Comparison of ENCODE assay signal across 11 cellular contexts in genomic region chr14:99136047-99136400, GRCh38.
"Had no signal": no experiment of that assay in that cellular context is flagged by ENCODE, and none has a peak within 500 bp of the region (broad histone marks: within the 10 kb centered on the region; RNA-seq: fewer than 3 reads in every experiment).

No MANE protein-coding gene starts in this region.

- H3K9me3 ChIP-seq: esophagus squamous epithelium, ovary, thyroid gland had no signal

- H3K27me3 ChIP-seq: esophagus squamous epithelium, ovary, thyroid gland had no signal

- H3K4me3 Mint-ChIP-seq: activated T-helper 17 cell treated with anti-CD3 and anti-CD28 coated beads, Interleukin-2, amount 50 U/mL, for 72 hours; T-cell had no signal

- H3K9me3 Mint-ChIP-seq: activated T-helper 17 cell treated with anti-CD3 and anti-CD28 coated beads, Interleukin-2, amount 50 U/mL, for 72 hours; T-cell had no signal

- H3K36me3 ChIP-seq: esophagus squamous epithelium, ovary, thyroid gland had no signal

- DNase-seq: activated CD4-positive, alpha-beta T cell treated with anti-CD3 and anti-CD28 coated beads, Interleukin-2, amount 50 U/mL, for 4 hours; activated naive CD4-positive, alpha-beta T cell treated with anti-CD3 and anti-CD28 coated beads, Interleukin-2, amount 50 U/mL, for 16 hours; esophagus squamous epithelium; hippocampal formation; left ventricle myocardium superior; T-helper 9 cell; thyroid gland had no signal

- H3K27ac Mint-ChIP-seq: activated T-helper 17 cell treated with anti-CD3 and anti-CD28 coated beads, Interleukin-2, amount 50 U/mL, for 72 hours; T-cell had no signal

- H3K27me3 Mint-ChIP-seq: activated T-helper 17 cell treated with anti-CD3 and anti-CD28 coated beads, Interleukin-2, amount 50 U/mL, for 72 hours; T-cell had no signal

- H3K4me3 ChIP-seq: esophagus squamous epithelium, ovary, SK-N-MC, thyroid gland had no signal

- ATAC-seq: activated T-helper 17 cell treated with anti-CD3 and anti-CD28 coated beads, Interleukin-2, amount 50 U/mL, for 72 hours; left ventricle myocardium superior; T-cell had no signal

- H3K4me1 ChIP-seq: thyroid gland had no signal

- H3K27ac ChIP-seq: esophagus squamous epithelium, ovary, SK-N-MC, thyroid gland had no signal
